In genomic region chr6:154166140-154166539, GRCh38 we compare ENCODE assay signal across 2 cellular contexts.
TF ChIP-seq lines count a peak whose summit lies in the region.

No MANE protein-coding gene starts in this region.

TF ChIP-seq in HCT116, 20 proteins besides CTCF, POLR2A, EP300 and RAD21:
- TF ChIP-seq TCF7L2 (IDR thresholded peaks at IDR 0.05; ENCODE audit: borderline replicate concordance, extremely low read depth, insufficient read depth, insufficient read length) (no peak), JUND (IDR thresholded peaks at IDR 0.05) (no peak), CBX3 (IDR thresholded peaks at IDR 0.05; ENCODE audit: low read depth) (no peak), EZH2phosphoT487 (IDR thresholded peaks at IDR 0.05; ENCODE audit: borderline replicate concordance) (no peak), SP1 (IDR thresholded peaks at IDR 0.05; ENCODE audit: low read depth) (no peak), FOSL1 (IDR thresholded peaks at IDR 0.05; ENCODE audit: low read depth) (no peak), CEBPB (IDR thresholded peaks at IDR 0.05; ENCODE audit: low read depth) (no peak), MAX (IDR thresholded peaks at IDR 0.05) (no peak), ELF1 (IDR thresholded peaks at IDR 0.05; ENCODE audit: borderline replicate concordance, low read depth) (no peak), YY1 (IDR thresholded peaks at IDR 0.05; ENCODE audit: extremely low read depth, insufficient replicate concordance, low read depth, low read length) (no peak), ZNF274 (IDR thresholded peaks at IDR 0.05; ENCODE audit: low read depth, low read length) (no peak), ZBTB33 (IDR thresholded peaks at IDR 0.05; ENCODE audit: extremely low read depth, insufficient replicate concordance, low read length) (no peak), ATF3 (IDR thresholded peaks at IDR 0.05) (no peak), SIN3A (IDR thresholded peaks at IDR 0.05; ENCODE audit: low read depth) (no peak), REST (IDR thresholded peaks at IDR 0.05; ENCODE audit: low read depth) (no peak), POLR2AphosphoS5 (IDR thresholded peaks at IDR 0.05; ENCODE audit: low read depth, low read length) (no peak), EGR1 (IDR thresholded peaks at IDR 0.05; ENCODE audit: low read depth) (no peak), SRF (IDR thresholded peaks at IDR 0.05; ENCODE audit: low read depth) (no peak), ZFX (IDR thresholded peaks at IDR 0.05) (no peak), EZH2 (IDR thresholded peaks at IDR 0.05) (no peak)
TF ChIP-seq in HCT116: peak in this region for 0.

TF ChIP-seq in GM12878, 131 proteins besides CTCF, POLR2A, EP300 and RAD21:
- no peak for TF ChIP-seq NFXL1 (IDR thresholded peaks at IDR 0.05; ENCODE audit: borderline replicate concordance)
- TF ChIP-seq KDM1A (IDR thresholded peaks at IDR 0.05; ENCODE audit: borderline replicate concordance): no peak
- TF ChIP-seq NKRF (conservative IDR thresholded peaks at IDR 0.05): no peak
- TF ChIP-seq RB1 (IDR thresholded peaks at IDR 0.05; ENCODE audit: borderline replicate concordance): no peak
- no peak for TF ChIP-seq CBX5 (IDR thresholded peaks at IDR 0.05; ENCODE audit: low read depth)
TF ChIP-seq in GM12878: peak in this region for 0.
